Comparison of ENCODE assay signal across 8 cellular contexts in the genomic region with DNA sequence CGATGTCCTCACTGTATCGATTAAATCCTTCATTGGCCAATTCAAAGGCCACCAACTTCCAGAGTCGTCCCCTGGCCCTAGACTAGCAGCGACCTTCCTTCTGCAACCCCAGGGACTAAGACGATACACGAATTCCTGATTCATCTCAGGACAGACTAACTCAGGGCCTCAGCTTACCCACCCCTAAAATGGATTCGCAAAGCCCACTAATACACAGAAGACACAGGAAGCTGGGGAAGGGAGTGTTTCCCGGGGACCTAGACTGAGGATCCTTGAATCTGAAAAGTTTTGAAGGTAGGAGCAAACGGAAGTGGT. TPM values are rescaled to one million over a fixed set of nuclear protein-coding genes. Genes with fewer than 3 reads are reported as not detected.
DNase-seq lines count a peak whose midpoint lies in the region; ATAC-seq, FAIRE-seq and TF ChIP-seq lines count a peak whose summit lies in the region.

No MANE protein-coding gene starts in this region.

- peak overlapping the region; percentile 90 for H3K27ac ChIP-seq in SJCRH30
- peak overlapping the region; percentile 94 to 96 (median 95) for H3K27ac ChIP-seq in sigmoid colon

- TF ChIP-seq POLR2A in sigmoid colon (IDR thresholded peaks at IDR 0.05): no peak

- H3K27me3 ChIP-seq in SJCRH30 (no peaks in the 10 kb centered on the region), sigmoid colon (no peaks in the 10 kb centered on the region)

- WGBS in sigmoid colon, 2 donors: 1 to 2% methylated on average over 9 of the region's 9 CpGs

- intact Hi-C loops in sigmoid colon (cut with DNase I): no loop called here
- intact Hi-C loops in head of caudate nucleus (cut with DNase I): loop anchor here (2.0 kb wide), 1 partner anchor 22 kb away; a partner anchor contains a TSS

- ATAC-seq in GM19351 (IDR thresholded peaks at IDR 0.05; ENCODE audit: unreplicated experiment): peak; percentile 10
- no peak for ATAC-seq in HG02610 (IDR thresholded peaks at IDR 0.05; ENCODE audit: unreplicated experiment)

- H3K36me3 ChIP-seq in SJCRH30 (0 out of 2 replicates have a peak, but pooled peaks cover 3% of the 10 kb centered on the region), sigmoid colon (peaks cover 14 to 29% (median 15%) of the 10 kb centered on the region in 4 donors)

- no peak for TF ChIP-seq EP300 in sigmoid colon (IDR thresholded peaks at IDR 0.05)

- H3K4me1 ChIP-seq in SJCRH30 (peaks cover 7% of the 10 kb centered on the region; the same call in 1 of the 2 replicates), sigmoid colon (peaks cover 0 to 41% (median 31%) of the 10 kb centered on the region in 4 donors)

- DNase-seq in SJCRH30 (no peak), fibroblast of mammary gland (ENCODE audit: low read depth) (no peak), sigmoid colon (no peak), RPMI8226 (no peak), frontal cortex (ENCODE audit: low spot score in 2 of 2) (no peak), head of caudate nucleus (no peak)

- TF ChIP-seq CTCF in fibroblast of mammary gland (conservative IDR thresholded peaks at IDR 0.05; ENCODE audit: control insufficient read depth, insufficient read depth, low read depth, low read length) (no peak), sigmoid colon (IDR thresholded peaks at IDR 0.05) (no peak)

- H3K4me3 ChIP-seq in SJCRH30 (peak overlapping the region; percentile 96), fibroblast of mammary gland (ENCODE audit: control insufficient read depth, low read depth, low read length) (peak overlapping the region; percentile 99), sigmoid colon (peak overlapping the region; percentile 81 to 96 (median 86))

- no peak for FAIRE-seq in frontal cortex (lab: Jason Lieb, UNC)

- H3K9me3 ChIP-seq in SJCRH30 (replicated peaks) (no peaks in the 10 kb centered on the region), sigmoid colon (no peaks in the 10 kb centered on the region)

RNA-seq across cellular contexts. Expression of a gene that starts 0.5 kb away (rescaled TPM):
- total RNA-seq in SJCRH30 (2014; rRNA removed; shearing (Covaris generic)): 53.4 and 54.3 TPM in 2 replicates
- total RNA-seq in sigmoid colon (100 to 1,000 TPM in 3 of 4 donors, 10 to 100 TPM in 1; 87.2 to 123 (median 120) TPM), frontal cortex (44.4 TPM)
- 100 to 1,000 TPM; 132 to 256 (median 228) TPM for polyA plus RNA-seq in sigmoid colon

RNA-seq across cellular contexts. Expression of a gene that starts 3.1 kb away (rescaled TPM):
- not detected in 2 replicates for total RNA-seq in SJCRH30 (2014; rRNA removed; shearing (Covaris generic))
- total RNA-seq in sigmoid colon (not detected), frontal cortex (not detected)
- not detected for polyA plus RNA-seq in sigmoid colon

RNA-seq across cellular contexts. Expression of a gene that starts 9.9 kb away (rescaled TPM):
- 38.1 and 42.7 TPM in 2 replicates for total RNA-seq in SJCRH30 (2014; rRNA removed; shearing (Covaris generic))
- 10 to 100 TPM; 48.5 to 77.1 (median 57.8) TPM for total RNA-seq in sigmoid colon
- polyA plus RNA-seq in sigmoid colon: 10 to 100 TPM; 84.5 to 93.1 (median 89.0) TPM
- 17.5 TPM for total RNA-seq in frontal cortex

RNA-seq across cellular contexts. Expression of a gene that starts 21.9 kb away (rescaled TPM):
- total RNA-seq in SJCRH30 (2014; rRNA removed; shearing (Covaris generic)): 3.9 and 5.8 TPM in 2 replicates
- total RNA-seq in sigmoid colon (10 to 100 TPM in 1 of 4 donors, 1 to 10 TPM in 3; 3.2 to 14.8 (median 6.4) TPM), frontal cortex (6.5 TPM)
- 10 to 100 TPM in 2 of 3 donors, 1 to 10 TPM in 1; 4.6 to 12.3 (median 10.8) TPM for polyA plus RNA-seq in sigmoid colon

RNA-seq across cellular contexts. Expression of a gene that starts 22.2 kb away (rescaled TPM):
- 154 and 162 TPM in 2 replicates for total RNA-seq in SJCRH30 (2014; rRNA removed; shearing (Covaris generic))
- 100 to 1,000 TPM; 249 to 343 (median 265) TPM for total RNA-seq in sigmoid colon
- 100 to 1,000 TPM in 2 of 3 donors, 10 to 100 TPM in 1; 99.1 to 176 (median 109) TPM for polyA plus RNA-seq in sigmoid colon
- total RNA-seq in frontal cortex: 110 TPM
